Comparison of ENCODE assay signal across 14 cellular contexts in the genomic region with DNA sequence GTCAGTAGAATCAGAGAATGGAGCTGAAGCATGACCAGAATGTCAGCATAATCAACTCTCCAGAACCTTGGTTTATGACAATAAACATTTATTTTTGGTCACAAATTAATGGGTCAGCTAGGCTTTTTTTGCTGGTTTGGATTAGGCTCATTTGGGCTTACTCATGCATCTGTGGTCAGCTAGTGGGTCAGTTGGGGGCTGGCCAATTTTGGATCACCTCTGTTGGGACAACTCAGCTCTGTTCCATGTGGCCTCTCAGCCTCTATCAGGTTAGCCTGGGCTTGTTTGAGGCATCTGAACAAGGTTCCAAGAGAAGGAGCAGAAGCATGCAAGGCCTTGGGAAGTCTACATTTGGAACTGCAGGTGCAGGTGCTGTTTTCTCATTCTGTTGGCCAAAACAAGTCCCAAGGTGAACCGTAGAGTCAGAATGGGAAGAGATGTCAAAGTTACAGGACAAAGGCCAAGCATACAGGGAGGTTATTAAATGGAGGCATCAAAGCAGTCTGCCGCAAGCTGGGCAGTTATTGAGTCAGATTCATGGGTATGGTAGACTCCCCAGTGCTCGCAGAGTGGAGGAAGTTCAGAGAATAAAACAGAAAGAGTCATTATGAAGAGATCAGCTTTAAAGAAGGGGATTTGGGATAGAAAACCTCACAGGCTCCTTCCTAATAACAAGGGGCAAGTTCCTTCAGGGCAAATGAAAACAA.
DNase-seq lines count a peak whose midpoint lies in the region; ATAC-seq and TF ChIP-seq lines count a peak whose summit lies in the region.
"Had no signal": no experiment of that assay in that cellular context is flagged by ENCODE, and none has a peak within 500 bp of the region (broad histone marks: within the 10 kb centered on the region; RNA-seq: fewer than 3 reads in every experiment).

No MANE protein-coding gene starts in this region.

- ATAC-seq in HG03097 (IDR thresholded peaks at IDR 0.05; ENCODE audit: low FRiP score, unreplicated experiment) (no peak), psoas muscle (no peak)
- ATAC-seq: body of pancreas had no signal

- H3K4me3 ChIP-seq in fibroblast of mammary gland (ENCODE audit: control insufficient read depth, low read depth, low read length) (no peak overlapping the region), psoas muscle (no peak overlapping the region)
- H3K4me3 ChIP-seq: body of pancreas, thoracic aorta had no signal

- 95 to 98% (median 97%) methylated on average over 3 of the region's 3 CpGs for WGBS in psoas muscle, 3 donors

- H3K27ac ChIP-seq in psoas muscle: no peak overlapping the region
- H3K27ac ChIP-seq: body of pancreas, thoracic aorta had no signal

- intact Hi-C loops in psoas muscle (cut with DNase I): no loop called here

- no peaks in the 10 kb centered on the region for H3K9me3 ChIP-seq in psoas muscle
- H3K9me3 ChIP-seq: body of pancreas, thoracic aorta had no signal

- no peaks in the 10 kb centered on the region for H3K27me3 ChIP-seq in psoas muscle (ENCODE audit: insufficient read depth in 3 of 3, low read length in 2 of 3)
- H3K27me3 ChIP-seq: body of pancreas had no signal

- TF ChIP-seq CTCF in fibroblast of mammary gland (conservative IDR thresholded peaks at IDR 0.05; ENCODE audit: control insufficient read depth, insufficient read depth, low read depth, low read length) (no peak), psoas muscle (IDR thresholded peaks at IDR 0.05) (no peak)

- peaks cover 6% of the 10 kb centered on the region for H3K4me1 ChIP-seq in psoas muscle

- DNase-seq in EH (ENCODE audit: low read depth) (peak; percentile 66), M059J (ENCODE audit: low read depth) (peak; percentile 99), fibroblast of mammary gland (ENCODE audit: low read depth) (peak; percentile 77), stromal cell of bone marrow (ENCODE audit: low read depth) (peak; percentile 48), NCI-H128 (lab: John Stamatoyannopoulos, UW; ENCODE audit: unreplicated experiment) (no peak), psoas muscle (no peak)
- DNase-seq: activated CD4-positive, alpha-beta T cell treated with anti-CD3 and anti-CD28 coated beads, Interleukin-2, amount 50 U/mL, for 1 hour; activated naive CD4-positive, alpha-beta T cell treated with anti-CD3 and anti-CD28 coated beads, Interleukin-2, amount 10 ng/mL, durations not matched to agents 7 days and 5 days; CD4-positive, alpha-beta T cell; NCI-H2081 treated with DMSO at 0.1 percent for 48 hours; NCI-H526 treated with DMSO at 0.1 percent for 48 hours had no signal

- H3K36me3 ChIP-seq in psoas muscle (ENCODE audit: insufficient read depth in 1 of 2, low read depth in 1 of 2): no peaks in the 10 kb centered on the region
- H3K36me3 ChIP-seq: thoracic aorta had no signal

Comparison
In these comparisons a context has a peak if more than half of its experiments do, and no peak if none do; other contexts are left out.
1. DNase-seq: peak in EH (single experiment), M059J (single experiment), fibroblast of mammary gland (single experiment) and stromal cell of bone marrow (single experiment); none in NCI-H128 (single experiment) and psoas muscle (0 of 2).